Comparison of ENCODE assay signal across 1 cellular context in genomic region chr1:9852410-9853301, GRCh38.
TF ChIP-seq lines count a peak whose summit lies in the region.

No MANE protein-coding gene starts in this region.

TF ChIP-seq in GM23338, 12 proteins besides CTCF, POLR2A, EP300 and RAD21 (continued from another document):
- no peak for TF ChIP-seq ZNF462 (CRISPR knock-in tag; IDR thresholded peaks at IDR 0.05)
- TF ChIP-seq REST (IDR thresholded peaks at IDR 0.05; ENCODE audit: unreplicated experiment) = no peak
- no peak for TF ChIP-seq ZNF114 (CRISPR knock-in tag; IDR thresholded peaks at IDR 0.05)
- no peak for TF ChIP-seq ZNF331 (CRISPR knock-in tag; IDR thresholded peaks at IDR 0.05; ENCODE audit: low read depth)
- no peak for TF ChIP-seq EZH2 (IDR thresholded peaks at IDR 0.05; ENCODE audit: low read depth, unreplicated experiment)
- no peak for TF ChIP-seq CREB1 (CRISPR knock-in tag; IDR thresholded peaks at IDR 0.05; ENCODE audit: low read depth)
- no peak for TF ChIP-seq JUNB (IDR thresholded peaks at IDR 0.05; ENCODE audit: unreplicated experiment)
- no peak for TF ChIP-seq POLR2AphosphoS5 (IDR thresholded peaks at IDR 0.05; ENCODE audit: low read depth)
- no peak for TF ChIP-seq EZH2phosphoT487 (IDR thresholded peaks at IDR 0.05; ENCODE audit: unreplicated experiment)
- no peak for TF ChIP-seq ETS1 (IDR thresholded peaks at IDR 0.05)
- no peak for TF ChIP-seq NANOG (IDR thresholded peaks at IDR 0.05; ENCODE audit: borderline replicate concordance)
